8 cellular contexts compared by ENCODE assay signal in genomic region chr2:218569038-218569431, GRCh38. TPM values are rescaled to one million over a fixed set of nuclear protein-coding genes. Genes with fewer than 3 reads are reported as not detected.
DNase-seq lines count a peak whose midpoint lies in the region; FAIRE-seq and TF ChIP-seq lines count a peak whose summit lies in the region.

No MANE protein-coding gene starts in this region.

- H3K9me3 ChIP-seq in ectodermal cell (ENCODE audit: control insufficient read depth, low read length) = no peaks in the 10 kb centered on the region

- no peak overlapping the region for H3K4ac ChIP-seq in mesendoderm (ENCODE audit: low read depth, low read length)

- H3K56ac ChIP-seq in mesendoderm (ENCODE audit: low read length) = peak overlapping the region; percentile 95

- peaks cover under 1% of the 10 kb centered on the region for H3K36me3 ChIP-seq in ectodermal cell (ENCODE audit: control insufficient read depth, insufficient read depth, low read length)
- H3K36me3 ChIP-seq in mesendoderm (ENCODE audit: control insufficient read depth, insufficient read depth, low read length) = no peaks in the 10 kb centered on the region

- no peak overlapping the region for H3K23ac ChIP-seq in mesendoderm (ENCODE audit: low read length)

- no peak overlapping the region for H2AK5ac ChIP-seq in mesendoderm (ENCODE audit: low read length)

- H3K18ac ChIP-seq in mesendoderm (ENCODE audit: low read length) = peak overlapping the region; percentile 96

- H3K27me3 ChIP-seq in ectodermal cell (ENCODE audit: control insufficient read depth, insufficient read depth, low read length, poor library complexity, severe bottlenecking) (no peaks in the 10 kb centered on the region), mesendoderm (ENCODE audit: insufficient read depth, low read length, poor library complexity) (no peaks in the 10 kb centered on the region)

- peak overlapping the region; percentile 74 for H3K4me3 ChIP-seq in GM08714 (ENCODE audit: low read length)
- H3K4me3 ChIP-seq in ectodermal cell (ENCODE audit: insufficient read depth, low read depth, low read length) = peak overlapping the region; percentile 93
- H3K4me3 ChIP-seq in mesendoderm (ENCODE audit: low read length) = peak overlapping the region; percentile 88

- peaks cover 18% of the 10 kb centered on the region for H3K4me1 ChIP-seq in ectodermal cell (ENCODE audit: control insufficient read depth, insufficient read depth, low read length)
- peaks cover 3% of the 10 kb centered on the region for H3K4me1 ChIP-seq in mesendoderm (ENCODE audit: control insufficient read depth, low read depth, low read length)

- FAIRE-seq in H54 (lab: Jason Lieb, UNC) = no peak

- peak overlapping the region; percentile 94 for H3K9ac ChIP-seq in mesendoderm (ENCODE audit: low read length)

- H4K5ac ChIP-seq in mesendoderm (ENCODE audit: low read length) = no peak overlapping the region

- no peak overlapping the region for H4K8ac ChIP-seq in mesendoderm (ENCODE audit: low read depth, low read length)

- H3K79me1 ChIP-seq in mesendoderm (ENCODE audit: low read length) = peaks cover 8% of the 10 kb centered on the region

- peak overlapping the region; percentile 87 for H3K4me2 ChIP-seq in mesendoderm (ENCODE audit: low read length)

- no peak for TF ChIP-seq POLR2A in H54 (IDR thresholded peaks at IDR 0.05; ENCODE audit: low read depth, low read length)

- H2BK5ac ChIP-seq in mesendoderm (ENCODE audit: low read length) = peak overlapping the region; percentile 78

- peaks cover 57% of the 10 kb centered on the region for H3K79me2 ChIP-seq in mesendoderm (ENCODE audit: control insufficient read depth, insufficient read depth, low read length)

- H3K27ac ChIP-seq in ectodermal cell (ENCODE audit: insufficient read depth, low read depth, low read length, poor library complexity, severe bottlenecking) (peak overlapping the region; percentile 99), mesendoderm (ENCODE audit: low read depth, low read length) (peak overlapping the region; percentile 98)

- H2BK15ac ChIP-seq in mesendoderm (replicated peaks; ENCODE audit: low read depth) = no peak overlapping the region

- peak overlapping the region; percentile 86 for H2BK120ac ChIP-seq in mesendoderm (ENCODE audit: low read depth, low read length)

- WGBS in ectodermal cell, 2 experiments = 0% methylated on average over 31 of the region's 31 CpGs
- no CpG with 5 or more reads among the region's 31 CpGs for WGBS in mesendoderm (ENCODE audit: extremely low coverage, insufficient coverage, low lambda C conversion rate)

- DNase-seq in H54 (ENCODE audit: insufficient read length, low spot score) = peak; percentile 30
- DNase-seq in M059J (ENCODE audit: low read depth) = peak; percentile 80
- DNase-seq in activated CD4-positive, alpha-beta T cell treated with anti-CD3 and anti-CD28 coated beads, Interleukin-2, amount 50 U/mL, for 48 hours = peak; percentile 66 to 74
- DNase-seq in mesendoderm = peak; percentile 72
- DNase-seq in stimulated activated CD8-positive, alpha-beta memory T cell treated with anti-CD3 and anti-CD28 coated beads, Interleukin-15, amount 100 ng/mL, for 48 hours (ENCODE audit: low read depth in 2 of 2) = peak; percentile 43 to 53
- no peak for DNase-seq in NCI-H2029 treated with DMSO at 0.1 percent for 48 hours (lab: John Stamatoyannopoulos, UW)

RNA-seq across cellular contexts. Expression of gene CNOT9, which starts 0.4 kb away (rescaled TPM):
- total RNA-seq in M059J (2014; rRNA removed; shearing (Covaris generic)) = 131 and 138 TPM in 2 replicates
- 89.6 TPM for polyA plus RNA-seq in ectodermal cell (2013, experiment 1 of 4)
- polyA plus RNA-seq in ectodermal cell (2013, experiment 2 of 4) = 88.7 TPM
- 72.1 TPM for polyA plus RNA-seq in ectodermal cell (2013, experiment 3 of 4)
- polyA plus RNA-seq in ectodermal cell (2013, experiment 4 of 4) = 70.0 TPM
- 56.1 TPM for polyA plus RNA-seq in mesendoderm (2013, experiment 1 of 2)
- polyA plus RNA-seq in mesendoderm (2013, experiment 2 of 2) = 56.5 TPM

RNA-seq across cellular contexts. Expression of gene USP37, which starts 0.9 kb away (rescaled TPM):
- 15.9 and 30.9 TPM in 2 replicates for total RNA-seq in M059J (2014; rRNA removed; shearing (Covaris generic))
- 16.0 TPM for polyA plus RNA-seq in ectodermal cell (2013, experiment 1 of 4)
- 18.1 TPM for polyA plus RNA-seq in ectodermal cell (2013, experiment 2 of 4)
- 14.3 TPM for polyA plus RNA-seq in ectodermal cell (2013, experiment 3 of 4)
- polyA plus RNA-seq in ectodermal cell (2013, experiment 4 of 4) = 16.5 TPM
- 8.7 TPM for polyA plus RNA-seq in mesendoderm (2013, experiment 1 of 2)
- 10.3 TPM for polyA plus RNA-seq in mesendoderm (2013, experiment 2 of 2)

RNA-seq across cellular contexts. Expression of gene PLCD4, which starts 38.7 kb away (rescaled TPM):
- 0.34 and 0.39 TPM in 2 replicates for total RNA-seq in M059J (2014; rRNA removed; shearing (Covaris generic))
- 1.2 TPM for polyA plus RNA-seq in ectodermal cell (2013, experiment 1 of 4)
- polyA plus RNA-seq in ectodermal cell (2013, experiment 2 of 4) = 1.1 TPM
- polyA plus RNA-seq in ectodermal cell (2013, experiment 3 of 4) = 1.5 TPM
- polyA plus RNA-seq in ectodermal cell (2013, experiment 4 of 4) = 1.9 TPM
- polyA plus RNA-seq in mesendoderm (2013, experiment 1 of 2) = 0.11 TPM
- 0.04 TPM for polyA plus RNA-seq in mesendoderm (2013, experiment 2 of 2)
